ENCODE assay signal across 19 cellular contexts in genomic region chr17:29948460-29949185, GRCh38. TPM values are rescaled to one million over a fixed set of nuclear protein-coding genes. Genes with fewer than 3 reads are reported as not detected.
DNase-seq lines count a peak whose midpoint lies in the region; ATAC-seq and TF ChIP-seq lines count a peak whose summit lies in the region.
"Had no signal": no experiment of that assay in that cellular context is flagged by ENCODE, and none has a peak within 500 bp of the region (broad histone marks: within the 10 kb centered on the region; RNA-seq: fewer than 3 reads in every experiment).

No MANE protein-coding gene starts in this region.

- no peak overlapping the region for H3K4me3 Mint-ChIP-seq in memory B cell
- H3K4me3 Mint-ChIP-seq: GM23338 had no signal

- H3K9me3 Mint-ChIP-seq in memory B cell, result peaks cover 4% of the 10 kb centered on the region

- H4K20me1 ChIP-seq in BLaER1, result no peaks in the 10 kb centered on the region
- H4K20me1 ChIP-seq in Karpas-422 (ENCODE audit: insufficient read depth, low read depth, low read length), result no peaks in the 10 kb centered on the region

- ATAC-seq in memory B cell (ENCODE audit: low read depth) (peak; percentile 78), GM19351 (IDR thresholded peaks at IDR 0.05; ENCODE audit: unreplicated experiment) (no peak)
- ATAC-seq: GM23338, PC-3, sciatic nerve had no signal

- H3K9ac ChIP-seq in BLaER1, result no peak overlapping the region
- H3K9ac ChIP-seq in Karpas-422 (ENCODE audit: low read length), result no peak overlapping the region
- H3K9ac ChIP-seq: KMS-11 had no signal

- H3K36me3 Mint-ChIP-seq in memory B cell, result peaks cover 3% of the 10 kb centered on the region

- no peak overlapping the region for H3K4me3 ChIP-seq in BLaER1
- no peak overlapping the region for H3K4me3 ChIP-seq in Karpas-422 (ENCODE audit: low read length)
- no peak overlapping the region for H3K4me3 ChIP-seq in H7 (ENCODE audit: insufficient read depth, low read depth, low read length)
- no peak overlapping the region for H3K4me3 ChIP-seq in BE2C (ENCODE audit: low read depth, low read length)
- H3K4me3 ChIP-seq in dorsolateral prefrontal cortex, result no peak overlapping the region
- H3K4me3 ChIP-seq: GM23338 had no signal

- H3K9me3 ChIP-seq in BLaER1 (peaks cover 19% of the 10 kb centered on the region), Karpas-422 (ENCODE audit: low read length) (no peaks in the 10 kb centered on the region), BE2C (no peaks in the 10 kb centered on the region)

- H2AFZ ChIP-seq in Karpas-422 (ENCODE audit: low read length), result peak overlapping the region; percentile 56; the same call in 1 of the 2 replicates
- H2AFZ ChIP-seq: GM23338 had no signal

- no peaks in the 10 kb centered on the region for H3K79me2 ChIP-seq in Karpas-422 (ENCODE audit: low read length)

- peak overlapping the region; percentile 19 for H3K27ac Mint-ChIP-seq in memory B cell
- H3K27ac Mint-ChIP-seq: GM23338 had no signal

- H3K36me3 ChIP-seq in BLaER1 (peaks cover 16% of the 10 kb centered on the region), Karpas-422 (ENCODE audit: insufficient read depth, low read length) (no peaks in the 10 kb centered on the region), H7 (replicated peaks; ENCODE audit: control insufficient read depth, insufficient read depth, low read length) (no peaks in the 10 kb centered on the region), BE2C (no peaks in the 10 kb centered on the region)

- intact Hi-C loops in dorsolateral prefrontal cortex (cut with DNase I), result no loop called here

- no peaks in the 10 kb centered on the region for H3K27me3 ChIP-seq in BLaER1
- H3K27me3 ChIP-seq in Karpas-422 (ENCODE audit: low read length), result no peaks in the 10 kb centered on the region
- no peaks in the 10 kb centered on the region for H3K27me3 ChIP-seq in H7 (ENCODE audit: control insufficient read depth, insufficient read depth, low read length)
- no peaks in the 10 kb centered on the region for H3K27me3 ChIP-seq in BE2C
- H3K27me3 ChIP-seq in dorsolateral prefrontal cortex, result no peaks in the 10 kb centered on the region

- H3K4me2 ChIP-seq in BLaER1 (peak overlapping the region; percentile 20), Karpas-422 (ENCODE audit: low read depth, low read length, poor library complexity, severe bottlenecking) (peak overlapping the region; percentile 39)
- H3K4me2 ChIP-seq: GM23338, KMS-11 had no signal

- H3K27me3 Mint-ChIP-seq in memory B cell, result no peaks in the 10 kb centered on the region

- H3K27ac ChIP-seq in BLaER1 (peak overlapping the region; percentile 19; the same call in 1 of the 2 replicates), Karpas-422 (ENCODE audit: low read length) (no peak overlapping the region), dorsolateral prefrontal cortex (no peak overlapping the region)
- H3K27ac ChIP-seq: KMS-11 had no signal

- DNase-seq in Karpas-422 (peak; percentile 47), SIG-M5 (lab: John Stamatoyannopoulos, UW) (peak; percentile 97), memory B cell (ENCODE audit: low spot score in 2 of 2) (no peak), H7 (no peak), BE2C (no peak), dorsolateral prefrontal cortex (no peak)
- DNase-seq: activated CD4-positive, alpha-beta T cell treated with anti-CD3 and anti-CD28 coated beads, Interleukin-2, amount 50 U/mL, for 4 hours; activated naive CD4-positive, alpha-beta T cell treated with anti-CD3 and anti-CD28 coated beads, Interleukin-2, amount 50 U/mL, for 16 hours; activated T-cell treated with anti-CD3 and anti-CD28 coated beads, Interleukin-2, amount 50 U/mL, for 1 hour; COR-L47; midbrain; NCI-H1694; NCI-H510A; PC-3 had no signal

- H3K4me1 ChIP-seq in BLaER1 (peaks cover 30% of the 10 kb centered on the region), Karpas-422 (ENCODE audit: low read length) (peaks cover 13% of the 10 kb centered on the region), BE2C (no peaks in the 10 kb centered on the region)

- no peak for TF ChIP-seq CTCF in BE2C (IDR thresholded peaks at IDR 0.05; ENCODE audit: low read depth, low read length)
- TF ChIP-seq CTCF in dorsolateral prefrontal cortex (IDR thresholded peaks at IDR 0.05 in 54 of 56, conservative IDR thresholded peaks at IDR 0.05 in 2 of 56; ENCODE audit: low read depth in 1 of 56, partially characterized antibody in 56 of 56), result no peak

- peaks cover 21% of the 10 kb centered on the region for H3K4me1 Mint-ChIP-seq in memory B cell
- H3K4me1 Mint-ChIP-seq: GM23338 had no signal

- no peaks in the 10 kb centered on the region for H3K9me2 ChIP-seq in Karpas-422 (replicated peaks; ENCODE audit: insufficient read depth, low read length)

RNA-seq across cellular contexts. Expression of gene EFCAB5, which starts 7.2 kb away (rescaled TPM):
- 0.07 and 2.1 TPM in 2 replicates for total RNA-seq in Karpas-422 (2014; rRNA removed; shearing (Covaris generic); ENCODE audit: low replicate concordance)
- not detected in 2 replicates for total RNA-seq in H7 (2014; rRNA removed; shearing (Covaris generic))
- polyA plus RNA-seq in BE2C (2012; ENCODE audit: insufficient read depth, insufficient read length, low read depth), result 1.6 TPM
- 1 to 10 TPM in 118 of 120 experiments, under 1 TPM in 2; 0.87 to 9.0 (median 3.5) TPM for total RNA-seq in dorsolateral prefrontal cortex
- total RNA-seq: GM23338 had no signal

RNA-seq across cellular contexts. Expression of gene SSH2, which starts 18.6 kb away (rescaled TPM):
- total RNA-seq in Karpas-422 (2014; rRNA removed; shearing (Covaris generic); ENCODE audit: low replicate concordance), result 35.3 and 53.9 TPM in 2 replicates
- 5.5 and 8.0 TPM in 2 replicates for total RNA-seq in H7 (2014; rRNA removed; shearing (Covaris generic))
- polyA plus RNA-seq in BE2C (2012; ENCODE audit: insufficient read depth, insufficient read length, low read depth), result 18.7 TPM
- total RNA-seq in dorsolateral prefrontal cortex, result 10 to 100 TPM; 36.2 to 84.3 (median 50.8) TPM

Comparison
In these comparisons a context has a peak if more than half of its experiments do, and no peak if none do; other contexts are left out.
1. DNase-seq: peak in Karpas-422 (single experiment) and SIG-M5 (single experiment); none in memory B cell (0 of 2), H7 (single experiment), BE2C (single experiment) and dorsolateral prefrontal cortex (0 of 10).